8 cellular contexts compared by ENCODE assay signal in genomic region chr1:71049951-71050598, GRCh38. TPM values are rescaled to one million over a fixed set of nuclear protein-coding genes. Genes with fewer than 3 reads are reported as not detected.
DNase-seq lines count a peak whose midpoint lies in the region; ATAC-seq and TF ChIP-seq lines count a peak whose summit lies in the region.

No MANE protein-coding gene starts in this region.

- H3K27me3 ChIP-seq in HAP-1 (ENCODE audit: low read depth) (no peaks in the 10 kb centered on the region), colonic mucosa (peaks cover 19% of the 10 kb centered on the region), right lobe of liver (peaks cover 0 to 25% of the 10 kb centered on the region in 2 donors), upper lobe of right lung (peaks cover 28% of the 10 kb centered on the region)

- no peaks in the 10 kb centered on the region for H3K9me3 Mint-ChIP-seq in activated T-cell treated with anti-CD3 and anti-CD28 coated beads, Interleukin-2, amount 50 U/mL, for 72 hours

- H3K27me3 Mint-ChIP-seq in activated T-cell treated with anti-CD3 and anti-CD28 coated beads, Interleukin-2, amount 50 U/mL, for 72 hours (ENCODE audit: low read depth), result peaks cover 46% of the 10 kb centered on the region

- no peak overlapping the region for H3K27ac Mint-ChIP-seq in activated T-cell treated with anti-CD3 and anti-CD28 coated beads, Interleukin-2, amount 50 U/mL, for 72 hours

- TF ChIP-seq CTCF in OCI-LY7 (conservative IDR thresholded peaks at IDR 0.05; ENCODE audit: low read length) (peak; percentile 91), colonic mucosa (IDR thresholded peaks at IDR 0.05) (peak; percentile 67), right lobe of liver (IDR thresholded peaks at IDR 0.05) (peak; percentile 67 to 77 (median 74)), upper lobe of right lung (IDR thresholded peaks at IDR 0.05) (peak; percentile 79)

- H4K20me1 ChIP-seq in OCI-LY7 (ENCODE audit: insufficient read depth, low read length), result no peaks in the 10 kb centered on the region

- H3K4me2 ChIP-seq in OCI-LY7 (ENCODE audit: low read length), result no peak overlapping the region

- peaks cover 11% of the 10 kb centered on the region for H3K4me1 ChIP-seq in HAP-1
- no peaks in the 10 kb centered on the region for H3K4me1 ChIP-seq in OCI-LY7 (ENCODE audit: insufficient read depth, low read length, poor library complexity, severe bottlenecking)
- no peaks in the 10 kb centered on the region for H3K4me1 ChIP-seq in colonic mucosa
- H3K4me1 ChIP-seq in right lobe of liver, result peaks cover 0 to 18% (median 5%) of the 10 kb centered on the region in 4 donors
- peaks cover 17% of the 10 kb centered on the region for H3K4me1 ChIP-seq in upper lobe of right lung

- H3K27ac ChIP-seq in OCI-LY7 (ENCODE audit: low read depth, low read length, poor library complexity, severe bottlenecking), result no peak overlapping the region
- no peak overlapping the region for H3K27ac ChIP-seq in colonic mucosa
- no peak overlapping the region for H3K27ac ChIP-seq in right lobe of liver
- no peak overlapping the region for H3K27ac ChIP-seq in upper lobe of right lung

- in situ Hi-C loops in HAP-1 (cut with MboI; ENCODE audit: low sequenced_read_pairs), result loop anchor here (10.0 to 25.0 kb wide), 3 partner anchors 515 to 788 kb away; no protein-coding TSS in a partner anchor

- H3K9ac ChIP-seq in colonic mucosa (ENCODE audit: low read depth in 2 of 2, low read length in 2 of 2), result no peak overlapping the region

- DNase-seq in activated T-cell treated with anti-CD3 and anti-CD28 coated beads, Interleukin-2, amount 50 U/mL, for 72 hours, result peak in 1 of 2 donors; percentile 37
- no peak for DNase-seq in activated T-cell treated with anti-CD3 and anti-CD28 coated beads, Interleukin-2, amount 50 U/mL, for 1 hour
- DNase-seq in HAP-1 (ENCODE audit: low spot score in 2 of 2), result peak; percentile 55 to 71
- peak; percentile 60 for DNase-seq in LHCN-M2 (ENCODE audit: low read depth)
- DNase-seq in OCI-LY7 (ENCODE audit: low spot score), result peak; percentile 68
- peak; percentile 27 for DNase-seq in colonic mucosa
- no peak for DNase-seq in right lobe of liver
- DNase-seq in upper lobe of right lung, result no peak

- H3K36me3 ChIP-seq in HAP-1 (replicated peaks) (no peaks in the 10 kb centered on the region), OCI-LY7 (ENCODE audit: insufficient read depth, low read length) (no peaks in the 10 kb centered on the region), colonic mucosa (no peaks in the 10 kb centered on the region), right lobe of liver (no peaks in the 10 kb centered on the region), upper lobe of right lung (no peaks in the 10 kb centered on the region)

- WGBS in right lobe of liver (ENCODE audit: insufficient coverage, low coverage, low lambda C conversion rate, missing lambda C conversion rate), result 0% methylated on average over 1 of the region's 1 CpG

- no peak for TF ChIP-seq POLR2A in right lobe of liver (IDR thresholded peaks at IDR 0.05)

- no peaks in the 10 kb centered on the region for H3K9me2 ChIP-seq in OCI-LY7 (ENCODE audit: insufficient read depth, low read length)

- intact Hi-C loops in OCI-LY7 (cut with micrococcal nuclease; ENCODE audit: unreplicated experiment) (loop anchor here (1.0 to 2.0 kb wide), 4 partner anchors 79 to 521 kb away; no protein-coding TSS in a partner anchor), colonic mucosa (cut with DNase I) (loop anchor here (2.0 kb wide), 2 partner anchors 365 to 521 kb away; no protein-coding TSS in a partner anchor), right lobe of liver (cut with DNase I) (loop anchor here in 1 of 2 donors (10.0 kb wide), 1 partner anchor 365 kb away; no protein-coding TSS in a partner anchor), upper lobe of right lung (cut with DNase I) (no loop called here)

- no TSS peak for BruUV-seq in OCI-LY7 (replicated peaks; lab: Mats Ljungman, UMichigan)

- no peaks in the 10 kb centered on the region for H3K79me2 ChIP-seq in OCI-LY7 (ENCODE audit: insufficient read depth, low read depth, low read length)

- no peak overlapping the region for H2AFZ ChIP-seq in OCI-LY7 (ENCODE audit: low read length)

- H3K4me3 ChIP-seq in HAP-1, result no peak overlapping the region
- H3K4me3 ChIP-seq in OCI-LY7 (ENCODE audit: low read depth, low read length, poor library complexity, severe bottlenecking), result no peak overlapping the region
- H3K4me3 ChIP-seq in colonic mucosa, result no peak overlapping the region
- no peak overlapping the region for H3K4me3 ChIP-seq in right lobe of liver
- no peak overlapping the region for H3K4me3 ChIP-seq in upper lobe of right lung

- H3K9me3 ChIP-seq in HAP-1 (no peaks in the 10 kb centered on the region), OCI-LY7 (ENCODE audit: low read length) (no peaks in the 10 kb centered on the region), colonic mucosa (no peaks in the 10 kb centered on the region), right lobe of liver (no peaks in the 10 kb centered on the region), upper lobe of right lung (no peaks in the 10 kb centered on the region)

- H3K4me3 Mint-ChIP-seq in activated T-cell treated with anti-CD3 and anti-CD28 coated beads, Interleukin-2, amount 50 U/mL, for 72 hours, result no peak overlapping the region

- H3K4me1 Mint-ChIP-seq in activated T-cell treated with anti-CD3 and anti-CD28 coated beads, Interleukin-2, amount 50 U/mL, for 72 hours (ENCODE audit: low read depth), result peaks cover 9% of the 10 kb centered on the region

- no peaks in the 10 kb centered on the region for H3K36me3 Mint-ChIP-seq in activated T-cell treated with anti-CD3 and anti-CD28 coated beads, Interleukin-2, amount 50 U/mL, for 72 hours (ENCODE audit: insufficient read depth in 2 of 2)

- ATAC-seq in activated T-cell treated with anti-CD3 and anti-CD28 coated beads, Interleukin-2, amount 50 U/mL, for 72 hours (replicated peaks in 1 of 2), result peak; percentile 37 to 48
- ATAC-seq in right lobe of liver, result peak; percentile 84 to 88 (median 88)
- ATAC-seq in upper lobe of right lung, result peak; percentile 80

- POLR2A ChIA-PET in OCI-LY7 (lab: Charles Lee), result no interaction called here

- CTCF ChIA-PET in OCI-LY7 (lab: Charles Lee; ENCODE audit: unreplicated experiment), result no interaction called here

RNA-seq across cellular contexts. Expression of gene PTGER3, which starts 2.5 kb away (rescaled TPM):
- under 1 TPM in 1 of 2 donors, not detected in 1; 0.05 TPM for total RNA-seq in activated T-cell treated with anti-CD3 and anti-CD28 coated beads, Interleukin-2, amount 50 U/mL, for 72 hours
- not detected in 2 replicates for total RNA-seq in LHCN-M2 (2014; rRNA removed)
- not detected for polyA plus RNA-seq in LHCN-M2 (2012)
- total RNA-seq in OCI-LY7 (2014; rRNA removed; shearing (Covaris generic)), result 0.13 TPM in 1 of 2 replicates, not detected in the other
- not detected in 2 replicates for total RNA-seq in OCI-LY7 (2022)
- total RNA-seq in colonic mucosa, result 1 to 10 TPM; 1.2 to 3.7 TPM
- total RNA-seq in right lobe of liver, result under 1 TPM in 4 of 6 experiments, not detected in 2; 0.12 to 0.35 (median 0.20) TPM
- 2.7 TPM for total RNA-seq in upper lobe of right lung

RNA-seq across cellular contexts. Expression of gene ZRANB2, which starts 30.8 kb away (rescaled TPM):
- total RNA-seq in activated T-cell treated with anti-CD3 and anti-CD28 coated beads, Interleukin-2, amount 50 U/mL, for 72 hours, result 100 to 1,000 TPM in 1 of 2 donors, 10 to 100 TPM in 1; 93.6 to 104 TPM
- 32.8 and 38.1 TPM in 2 replicates for total RNA-seq in LHCN-M2 (2014; rRNA removed)
- polyA plus RNA-seq in LHCN-M2 (2012), result 22.8 TPM
- 75.9 and 82.1 TPM in 2 replicates for total RNA-seq in OCI-LY7 (2014; rRNA removed; shearing (Covaris generic))
- total RNA-seq in OCI-LY7 (2022), result 171 and 190 TPM in 2 replicates
- total RNA-seq in colonic mucosa, result 10 to 100 TPM; 56.3 to 86.7 TPM
- 10 to 100 TPM; 18.3 to 32.0 (median 24.7) TPM for total RNA-seq in right lobe of liver
- 85.0 TPM for total RNA-seq in upper lobe of right lung

Comparison
In these comparisons a context has a peak if more than half of its experiments do, and no peak if none do; other contexts are left out.
1. DNase-seq: peak in HAP-1 (2 of 2), LHCN-M2 (single experiment), OCI-LY7 (single experiment) and colonic mucosa (single experiment); none in activated T-cell treated with anti-CD3 and anti-CD28 coated beads, Interleukin-2, amount 50 U/mL, for 1 hour (single experiment), right lobe of liver (0 of 3) and upper lobe of right lung (single experiment).
2. Peak in every context shown above with its lines, with median percentiles within 50 percentile points of each other: ATAC-seq and CTCF ChIP-seq.